ENCODE assay signal across 26 cellular contexts in genomic region chr18:49997468-49998045, GRCh38.
"Had no signal": no experiment of that assay in that cellular context is flagged by ENCODE, and none has a peak within 500 bp of the region (broad histone marks: within the 10 kb centered on the region; RNA-seq: fewer than 3 reads in every experiment).

No MANE protein-coding gene starts in this region.

- H3K4me1 Mint-ChIP-seq: naive B cell; stimulated activated memory B cell treated with anti-CD40 and anti-IgM and Interleukin-4, amounts not matched to agents 10 μg/mL and 1 μg/mL and 100 μg/mL, for 72 hours had no signal

- H3K27me3 ChIP-seq: esophagus squamous epithelium, left lung, pancreas, sigmoid colon, testis, tibial artery, upper lobe of left lung had no signal

- H3K4me3 Mint-ChIP-seq: mesothelial cell of epicardium; naive B cell; natural killer cell treated with Interleukin-12 subunit alpha and Interleukin-12 subunit beta and Interleukin-15 and Interleukin-18, amount 100 ng/mL, for 72 hours; neural crest cell; stimulated activated memory B cell treated with anti-CD40 and anti-IgM and Interleukin-4, amounts not matched to agents 10 μg/mL and 1 μg/mL and 100 μg/mL, for 72 hours had no signal

- H3K4me3 ChIP-seq: coronary artery, esophagus squamous epithelium, heart right ventricle, left lung, lower lobe of right lung, mucosa of descending colon, pancreas, sigmoid colon, testis, tibial artery, upper lobe of left lung had no signal

- H3K36me3 Mint-ChIP-seq: naive B cell; natural killer cell treated with Interleukin-12 subunit alpha and Interleukin-12 subunit beta and Interleukin-15 and Interleukin-18, amount 100 ng/mL, for 72 hours; stimulated activated memory B cell treated with anti-CD40 and anti-IgM and Interleukin-4, amounts not matched to agents 10 μg/mL and 1 μg/mL and 100 μg/mL, for 72 hours had no signal

- H3K9me3 Mint-ChIP-seq: naive B cell; natural killer cell treated with Interleukin-12 subunit alpha and Interleukin-12 subunit beta and Interleukin-15 and Interleukin-18, amount 100 ng/mL, for 72 hours; neural crest cell; stimulated activated memory B cell treated with anti-CD40 and anti-IgM and Interleukin-4, amounts not matched to agents 10 μg/mL and 1 μg/mL and 100 μg/mL, for 72 hours had no signal

- ATAC-seq: left lung; lower lobe of right lung; mucosa of descending colon; pancreas; stimulated activated memory B cell treated with anti-CD40 and anti-IgM and Interleukin-4, amounts not matched to agents 10 μg/mL and 1 μg/mL and 100 μg/mL, for 72 hours; stimulated activated naive CD8-positive, alpha-beta T cell treated with anti-CD3 and anti-CD28 coated beads, Interleukin-15, Interleukin-2, amounts not matched to agents 100 U/mL and 50 U/mL, for 24 hours had no signal

- H3K4me1 ChIP-seq: esophagus squamous epithelium, left lung, lower lobe of right lung, pancreas, sigmoid colon, tibial artery, upper lobe of left lung had no signal

- H3K36me3 ChIP-seq: heart right ventricle, left lung, lower lobe of right lung, neutrophil, pancreas, sigmoid colon, tibial artery, upper lobe of left lung had no signal

- H3K27ac Mint-ChIP-seq: mesothelial cell of epicardium; naive B cell; natural killer cell treated with Interleukin-12 subunit alpha and Interleukin-12 subunit beta and Interleukin-15 and Interleukin-18, amount 100 ng/mL, for 72 hours; stimulated activated memory B cell treated with anti-CD40 and anti-IgM and Interleukin-4, amounts not matched to agents 10 μg/mL and 1 μg/mL and 100 μg/mL, for 72 hours had no signal

- H3K27ac ChIP-seq: coronary artery, esophagus squamous epithelium, heart right ventricle, left lung, lower lobe of right lung, neutrophil, pancreas, sigmoid colon, testis, tibial artery, upper lobe of left lung had no signal

- DNase-seq: dermis blood vessel endothelial cell; effector memory CD4-positive, alpha-beta T cell; erythroblast; esophagus squamous epithelium; glutamatergic neuron; heart right ventricle; hippocampal formation; left cardiac atrium; left lung; lower lobe of right lung; mucosa of descending colon; naive B cell; pancreas; sigmoid colon; stimulated activated CD4-positive, alpha-beta T cell treated with anti-CD3 and anti-CD28 coated beads, Interleukin-4, amount 100 ng/mL, for 4 hours; stimulated activated naive CD8-positive, alpha-beta T cell treated with anti-CD3 and anti-CD28 coated beads, Interleukin-15, Interleukin-2, amounts not matched to agents 100 U/mL and 50 U/mL, for 24 hours; substantia nigra; testis; tibial artery; upper lobe of left lung had no signal
